In the genomic region with DNA sequence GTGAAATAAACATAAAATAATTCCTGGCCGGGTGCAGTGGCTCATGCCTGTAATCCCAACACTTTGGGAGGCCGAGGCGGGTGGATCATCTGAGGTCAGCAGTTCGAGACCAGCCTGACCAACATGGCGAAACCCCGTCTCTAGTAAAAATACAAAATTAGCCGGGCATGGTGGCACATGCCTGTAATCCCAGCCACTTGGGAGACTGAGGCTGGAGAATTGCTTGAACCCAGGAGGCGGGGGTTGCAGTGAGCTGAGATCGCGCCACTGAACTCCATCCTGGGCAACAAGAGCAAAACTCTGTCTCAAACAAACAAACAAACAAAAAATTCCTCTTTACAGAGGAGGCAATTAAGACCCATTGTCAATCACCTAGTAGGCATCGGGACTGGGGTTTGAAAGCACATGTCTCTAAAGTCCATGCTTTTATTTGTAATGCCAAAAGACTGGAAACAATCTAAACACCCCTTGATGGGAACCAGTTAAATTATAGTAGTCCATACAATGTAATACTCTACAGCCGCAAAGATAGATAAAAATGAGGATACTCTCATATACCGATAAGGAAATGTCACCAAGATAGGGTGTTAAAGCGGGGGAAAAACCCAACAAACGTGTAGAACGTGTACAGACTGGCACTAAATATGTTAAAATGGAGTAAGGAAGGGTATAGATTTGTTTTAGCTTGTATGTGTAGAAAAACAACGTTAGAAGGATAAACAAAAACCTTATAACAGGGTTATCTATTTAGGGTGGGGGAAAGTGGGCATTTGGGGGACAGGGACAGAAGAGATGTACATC, we compare ENCODE assay signal across 8 cellular contexts. TPM values are rescaled to one million over a fixed set of nuclear protein-coding genes. Genes with fewer than 3 reads are reported as not detected.
DNase-seq lines count a peak whose midpoint lies in the region; ATAC-seq and TF ChIP-seq lines count a peak whose summit lies in the region.
"Not testable (repeated sequence)": the region's sequence is repeated elsewhere in the genome, so short reads cannot be mapped to it uniquely, and the experiment has no call there.

No MANE protein-coding gene starts in this region.

- not testable (repeated sequence) for H3K79me2 ChIP-seq in KMS-11 (ENCODE audit: insufficient read depth, low read depth); parathyroid adenoma

- peak; percentile 22 for ATAC-seq in T-helper 17 cell
- not testable (repeated sequence) for ATAC-seq in thoracic aorta (ENCODE audit: insufficient number of reproducible peaks, low FRiP score, low read depth)

- peaks cover 88 to 100% (median 94%) of the 10 kb centered on the region in 10 experiments for H3K4me1 ChIP-seq in BLaER1 treated with 17β-estradiol and CSF1 and Interleukin-3, amounts not matched to agents 10 nM and 100 nM
- H3K4me1 ChIP-seq in KMS-11 (ENCODE audit: low read depth, poor library complexity, severe bottlenecking) = peaks cover 47% of the 10 kb centered on the region
- peaks cover 4 to 25% (median 7%) of the 10 kb centered on the region in 4 donors for H3K4me1 ChIP-seq in liver (ENCODE audit: control insufficient read depth in 4 of 4, insufficient read depth in 4 of 4, low read length in 3 of 4)
- H3K4me1 ChIP-seq in parathyroid adenoma = peaks cover 23% of the 10 kb centered on the region
- peaks cover 28 to 53% of the 10 kb centered on the region in 2 donors for H3K4me1 ChIP-seq in thoracic aorta (ENCODE audit: control insufficient read depth in 1 of 2, low read depth in 2 of 2)

- H3K4me3 Mint-ChIP-seq in T-helper 17 cell = peak overlapping the region; percentile 95
- peak overlapping the region; percentile 85 for H3K4me3 Mint-ChIP-seq in activated naive CD8-positive, alpha-beta T cell treated with anti-CD3 and anti-CD28 coated beads for 36 hours
- not testable (repeated sequence) for H3K4me3 Mint-ChIP-seq in endothelial cell (ENCODE audit: unreplicated experiment)

- not testable (repeated sequence) for H3K9me3 Mint-ChIP-seq in activated naive CD8-positive, alpha-beta T cell treated with anti-CD3 and anti-CD28 coated beads for 36 hours; endothelial cell (ENCODE audit: unreplicated experiment)

- H4K20me1 ChIP-seq in BLaER1 treated with 17β-estradiol and CSF1 and Interleukin-3, amounts not matched to agents 10 nM and 100 nM; KMS-11 (ENCODE audit: insufficient read depth): not testable (repeated sequence)

- H3K4me1 Mint-ChIP-seq in T-helper 17 cell (peaks cover 52% of the 10 kb centered on the region), endothelial cell (ENCODE audit: unreplicated experiment) (peaks cover 52% of the 10 kb centered on the region)
- peaks cover 71% of the 10 kb centered on the region for H3K4me1 Mint-ChIP-seq in activated naive CD8-positive, alpha-beta T cell treated with anti-CD3 and anti-CD28 coated beads for 36 hours

- H3K9ac ChIP-seq in BLaER1 treated with 17β-estradiol and CSF1 and Interleukin-3, amounts not matched to agents 10 nM and 100 nM = peak overlapping the region; percentile 78 to 89 (median 86)
- peak overlapping the region; percentile 81; the same call in 1 of the 2 replicates for H3K9ac ChIP-seq in KMS-11
- peak overlapping the region; percentile 99 for H3K9ac ChIP-seq in liver (ENCODE audit: low read depth in 1 of 2, low read length in 2 of 2)
- H3K9ac ChIP-seq in parathyroid adenoma = not testable (repeated sequence)

- peak overlapping the region; percentile 79 to 97 (median 88) for H3K4me2 ChIP-seq in BLaER1 treated with 17β-estradiol and CSF1 and Interleukin-3, amounts not matched to agents 10 nM and 100 nM
- H3K4me2 ChIP-seq in KMS-11 = peak overlapping the region; percentile 85
- peak overlapping the region; percentile 66 for H3K4me2 ChIP-seq in parathyroid adenoma (ENCODE audit: low read length)

- H3K9me3 ChIP-seq in BLaER1 treated with 17β-estradiol and CSF1 and Interleukin-3, amounts not matched to agents 10 nM and 100 nM (replicated peaks in 1 of 11); T-helper 17 cell (ENCODE audit: control insufficient read depth, low read length, poor library complexity, severe bottlenecking); liver (ENCODE audit: control insufficient read depth in 4 of 4, low read length in 3 of 4); parathyroid adenoma (ENCODE audit: control insufficient read depth, low read length); thoracic aorta: not testable (repeated sequence)

- H3K27ac Mint-ChIP-seq in T-helper 17 cell (peak overlapping the region; percentile 100), endothelial cell (ENCODE audit: unreplicated experiment) (peak overlapping the region; percentile 85)
- peak overlapping the region; percentile 93 for H3K27ac Mint-ChIP-seq in activated naive CD8-positive, alpha-beta T cell treated with anti-CD3 and anti-CD28 coated beads for 36 hours

- H3K36me3 Mint-ChIP-seq in T-helper 17 cell (ENCODE audit: low read depth); endothelial cell (ENCODE audit: low read depth, unreplicated experiment): not testable (repeated sequence)
- peaks cover 10% of the 10 kb centered on the region for H3K36me3 Mint-ChIP-seq in activated naive CD8-positive, alpha-beta T cell treated with anti-CD3 and anti-CD28 coated beads for 36 hours

- 71% methylated on average over 17 of the region's 17 CpGs for WGBS in liver

- H3K27me3 ChIP-seq in BLaER1 treated with 17β-estradiol and CSF1 and Interleukin-3, amounts not matched to agents 10 nM and 100 nM; KMS-11 (ENCODE audit: insufficient read depth, low read depth); liver (ENCODE audit: control insufficient read depth in 4 of 4, insufficient read depth in 4 of 4, low read length in 3 of 4); parathyroid adenoma (ENCODE audit: control insufficient read depth, insufficient read depth, low read length); thoracic aorta (replicated peaks; ENCODE audit: insufficient read depth): not testable (repeated sequence)

- DNase-seq in T-helper 17 cell; activated naive CD8-positive, alpha-beta T cell treated with anti-CD3 and anti-CD28 coated beads for 36 hours; endothelial cell (ENCODE audit: low spot score); thoracic aorta (ENCODE audit: low spot score): not testable (repeated sequence)

- not testable (repeated sequence) for H3K36me3 ChIP-seq in BLaER1 treated with 17β-estradiol and CSF1 and Interleukin-3, amounts not matched to agents 10 nM and 100 nM; KMS-11 (ENCODE audit: insufficient read depth); liver (ENCODE audit: control insufficient read depth in 4 of 4, insufficient read depth in 3 of 4, low read depth in 1 of 4, low read length in 3 of 4); parathyroid adenoma (ENCODE audit: control insufficient read depth, insufficient read depth, low read length); thoracic aorta

- H2AFZ ChIP-seq in KMS-11 (ENCODE audit: low read depth) = peak overlapping the region; percentile 79; the same call in 1 of the 2 replicates
- H2AFZ ChIP-seq in parathyroid adenoma = peak overlapping the region; percentile 80

- H3K27me3 Mint-ChIP-seq in T-helper 17 cell; activated naive CD8-positive, alpha-beta T cell treated with anti-CD3 and anti-CD28 coated beads for 36 hours; endothelial cell (ENCODE audit: unreplicated experiment): not testable (repeated sequence)

- not testable (repeated sequence) for TF ChIP-seq CTCF in KMS-11 (conservative IDR thresholded peaks at IDR 0.05; ENCODE audit: low read depth, low read length); endothelial cell (IDR thresholded peaks at IDR 0.05; ENCODE audit: unreplicated experiment); liver (IDR thresholded peaks at IDR 0.05; ENCODE audit: low read depth, low read length, missing input control); parathyroid adenoma (IDR thresholded peaks at IDR 0.05); thoracic aorta (IDR thresholded peaks at IDR 0.05)

- H3K27ac ChIP-seq in BLaER1 treated with 17β-estradiol and CSF1 and Interleukin-3, amounts not matched to agents 10 nM and 100 nM = peak overlapping the region; percentile 87 to 100 (median 93)
- H3K27ac ChIP-seq in KMS-11 (peak overlapping the region; percentile 96), liver (ENCODE audit: low read depth in 1 of 2, low read length in 2 of 2) (peak overlapping the region; percentile 93 to 95), parathyroid adenoma (peak overlapping the region; percentile 93), thoracic aorta (peak overlapping the region; percentile 86 to 87)

- TF ChIP-seq RAD21 in liver (IDR thresholded peaks at IDR 0.05) = not testable (repeated sequence)

- H3K4me3 ChIP-seq in BLaER1 treated with 17β-estradiol and CSF1 and Interleukin-3, amounts not matched to agents 10 nM and 100 nM = peak overlapping the region; percentile 30 to 63 (median 55); a peak in 18 of 20 replicates
- not testable (repeated sequence) for H3K4me3 ChIP-seq in KMS-11 (IDR thresholded peaks at IDR 0.05; ENCODE audit: insufficient read depth, low read depth, low read length); parathyroid adenoma (ENCODE audit: low read depth, low read length)
- peak overlapping the region; percentile 64 to 71 (median 68) for H3K4me3 ChIP-seq in liver (ENCODE audit: low read depth in 1 of 3, low read length in 3 of 3)
- H3K4me3 ChIP-seq in thoracic aorta = peak overlapping the region; percentile 68

RNA-seq across cellular contexts. Expression of a gene that starts 44.3 kb away (rescaled TPM):
- total RNA-seq in T-helper 17 cell (100 to 1,000 TPM; 334 to 345 TPM), endothelial cell (ENCODE audit: unreplicated experiment) (302 TPM), liver (10 to 100 TPM; 64.0 to 87.9 TPM), thoracic aorta (100 to 1,000 TPM; 153 to 235 TPM)
- 100 to 1,000 TPM; 449 to 455 TPM for total RNA-seq in activated naive CD8-positive, alpha-beta T cell treated with anti-CD3 and anti-CD28 coated beads for 36 hours
- polyA plus RNA-seq in liver = 100 to 1,000 TPM in 1 of 2 donors, 10 to 100 TPM in 1; 88.0 to 202 TPM

RNA-seq across cellular contexts. Expression of a gene that starts 59.3 kb away (rescaled TPM):
- total RNA-seq in T-helper 17 cell (10 to 100 TPM; 13.7 to 18.1 TPM), endothelial cell (ENCODE audit: unreplicated experiment) (15.0 TPM), liver (10 to 100 TPM; 18.5 to 20.6 TPM), thoracic aorta (10 to 100 TPM; 13.7 to 25.5 TPM)
- 10 to 100 TPM; 16.0 to 17.4 TPM for total RNA-seq in activated naive CD8-positive, alpha-beta T cell treated with anti-CD3 and anti-CD28 coated beads for 36 hours
- 1 to 10 TPM; 8.1 to 8.8 TPM for polyA plus RNA-seq in liver
